In the genomic region with DNA sequence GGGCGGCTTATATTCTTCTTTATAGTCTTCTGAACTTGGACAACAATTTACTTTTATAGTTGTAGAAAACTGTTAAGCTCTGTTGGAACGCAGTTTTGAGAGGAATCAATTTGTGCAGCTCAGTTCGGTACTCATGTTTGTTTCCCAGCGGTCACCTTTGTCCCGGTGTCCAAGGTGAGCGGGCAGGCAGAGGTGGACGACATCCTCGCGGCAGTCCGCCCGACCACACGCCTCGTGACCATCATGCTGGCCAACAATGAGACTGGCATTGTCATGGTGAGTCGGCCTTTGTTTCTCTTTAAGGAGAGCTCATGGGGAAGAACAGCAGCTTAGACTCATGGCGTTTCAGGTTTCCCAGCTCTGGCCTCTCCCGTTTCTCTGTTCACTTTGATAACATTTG, we compare ENCODE assay signal across 19 cellular contexts. TPM values are rescaled to one million over a fixed set of nuclear protein-coding genes. Genes with fewer than 3 reads are reported as not detected.
A peak's percentile ranks its signal among the peaks of the same experiment; 100 is the strongest.
DNase-seq lines count a peak whose midpoint lies in the region; ATAC-seq and TF ChIP-seq lines count a peak whose summit lies in the region.
"Had no signal": no experiment of that assay in that cellular context is flagged by ENCODE, and none has a peak within 500 bp of the region (broad histone marks: within the 10 kb centered on the region; RNA-seq: fewer than 3 reads in every experiment).

No MANE protein-coding gene starts in this region.

- no peaks in the 10 kb centered on the region; the same call in 2 of the 3 replicates for H3K9me3 Mint-ChIP-seq in GM23338
- H3K9me3 Mint-ChIP-seq in activated T-helper 2 cell treated with anti-CD3 and anti-CD28 coated beads, Interferon-gamma antibody, Interleukin-2, Interleukin-4, amounts not matched to agents 10 μg/mL and 5 μg/mL and 100 μg/mL, durations not matched to agents 14 hours and 24 hours and 36 hours = no peaks in the 10 kb centered on the region
- H3K9me3 Mint-ChIP-seq: CD8-positive, alpha-beta memory T cell had no signal

- no peak for DNase-seq in GM23338 (ENCODE audit: low spot score)
- peak; percentile 5 for DNase-seq in activated T-helper 2 cell treated with anti-CD3 and anti-CD28 coated beads, Interferon-gamma antibody, Interleukin-2, Interleukin-4, amounts not matched to agents 10 μg/mL and 5 μg/mL and 100 μg/mL, durations not matched to agents 14 hours and 24 hours and 36 hours (ENCODE audit: low spot score)
- peak; percentile 47 for DNase-seq in medulla oblongata (ENCODE audit: extremely low spot score)
- DNase-seq in superior temporal gyrus (ENCODE audit: extremely low spot score) = peak; percentile 43
- DNase-seq in A172 (ENCODE audit: low spot score) = no peak
- no peak for DNase-seq in NCI-H524 treated with DMSO at 0.1 percent for 48 hours (lab: John Stamatoyannopoulos, UW)
- DNase-seq: Calu3; CD8-positive, alpha-beta memory T cell; DMS153; MG63; NCI-H1694 treated with DMSO at 0.1 percent for 48 hours; NCI-H748 treated with DMSO at 0.1 percent for 48 hours; PC-9; RPMI8226; SHP77 treated with DMSO at 0.1 percent for 48 hours had no signal

- H3K36me3 ChIP-seq in GM23338 (ENCODE audit: insufficient read depth) = peaks cover 53% of the 10 kb centered on the region

- H3F3A ChIP-seq in GM23338 (replicated peaks; ENCODE audit: low read depth) = 0 out of 2 replicates have a peak, but pooled peaks cover 6% of the 10 kb centered on the region

- H4K20me1 ChIP-seq in GM23338 (replicated peaks; ENCODE audit: insufficient read depth) = peaks cover 8% of the 10 kb centered on the region; the same call in 1 of the 2 replicates

- H3K27ac ChIP-seq in GM23338 (ENCODE audit: low read depth) = no peak overlapping the region
- H3K27ac ChIP-seq: PC-9 had no signal

- H3K79me2 ChIP-seq in GM23338 (replicated peaks; ENCODE audit: insufficient read depth) = peaks cover 33% of the 10 kb centered on the region

- no peak overlapping the region for H3K4me3 ChIP-seq in GM23338
- H3K4me3 ChIP-seq: K562, MG63, PC-9 had no signal

- ATAC-seq in GM23338 = no peak
- ATAC-seq in GM18858 (IDR thresholded peaks at IDR 0.05; ENCODE audit: unreplicated experiment) = no peak
- ATAC-seq: K562 had no signal

- H3K4me1 Mint-ChIP-seq in GM23338 = peaks cover 26% of the 10 kb centered on the region
- peaks cover 4% of the 10 kb centered on the region for H3K4me1 Mint-ChIP-seq in activated T-helper 2 cell treated with anti-CD3 and anti-CD28 coated beads, Interferon-gamma antibody, Interleukin-2, Interleukin-4, amounts not matched to agents 10 μg/mL and 5 μg/mL and 100 μg/mL, durations not matched to agents 14 hours and 24 hours and 36 hours (ENCODE audit: low read depth)
- H3K4me1 Mint-ChIP-seq: CD8-positive, alpha-beta memory T cell had no signal

- H3K27me3 ChIP-seq in GM23338 (ENCODE audit: insufficient read depth) = no peaks in the 10 kb centered on the region
- H3K27me3 ChIP-seq: MG63 had no signal

- H3K9me2 ChIP-seq in GM23338 (ENCODE audit: insufficient read depth) = no peaks in the 10 kb centered on the region
- H3K9me2 ChIP-seq: SK-N-SH had no signal

- H3K27me3 Mint-ChIP-seq in GM23338 (ENCODE audit: insufficient read depth, low read depth, poor library complexity) = peaks cover 7% of the 10 kb centered on the region
- H3K27me3 Mint-ChIP-seq in activated T-helper 2 cell treated with anti-CD3 and anti-CD28 coated beads, Interferon-gamma antibody, Interleukin-2, Interleukin-4, amounts not matched to agents 10 μg/mL and 5 μg/mL and 100 μg/mL, durations not matched to agents 14 hours and 24 hours and 36 hours (ENCODE audit: low read depth) = no peaks in the 10 kb centered on the region
- H3K27me3 Mint-ChIP-seq: CD8-positive, alpha-beta memory T cell had no signal

- peaks cover 17% of the 10 kb centered on the region for H3K4me1 ChIP-seq in GM23338 (ENCODE audit: insufficient read depth)

- H3K36me3 Mint-ChIP-seq in GM23338 (ENCODE audit: low read depth) = peaks cover 95% of the 10 kb centered on the region
- H3K36me3 Mint-ChIP-seq in activated T-helper 2 cell treated with anti-CD3 and anti-CD28 coated beads, Interferon-gamma antibody, Interleukin-2, Interleukin-4, amounts not matched to agents 10 μg/mL and 5 μg/mL and 100 μg/mL, durations not matched to agents 14 hours and 24 hours and 36 hours (ENCODE audit: low read depth) = peaks cover 84% of the 10 kb centered on the region

- intact Hi-C loops in activated T-helper 2 cell treated with anti-CD3 and anti-CD28 coated beads, Interferon-gamma antibody, Interleukin-2, Interleukin-4, amounts not matched to agents 10 μg/mL and 5 μg/mL and 100 μg/mL, durations not matched to agents 14 hours and 24 hours and 36 hours (cut with micrococcal nuclease) = no loop called here

- peak overlapping the region; percentile 79 for H3K27ac Mint-ChIP-seq in GM23338
- H3K27ac Mint-ChIP-seq in activated T-helper 2 cell treated with anti-CD3 and anti-CD28 coated beads, Interferon-gamma antibody, Interleukin-2, Interleukin-4, amounts not matched to agents 10 μg/mL and 5 μg/mL and 100 μg/mL, durations not matched to agents 14 hours and 24 hours and 36 hours = no peak overlapping the region

- TF ChIP-seq CTCF in GM23338 (conservative IDR thresholded peaks at IDR 0.05; ENCODE audit: low read depth in 2 of 2) = no peak

- no peak overlapping the region for H2AFZ ChIP-seq in GM23338
- H2AFZ ChIP-seq: PC-9 had no signal

- no peak overlapping the region for H3K4me3 Mint-ChIP-seq in GM23338
- no peak overlapping the region for H3K4me3 Mint-ChIP-seq in activated T-helper 2 cell treated with anti-CD3 and anti-CD28 coated beads, Interferon-gamma antibody, Interleukin-2, Interleukin-4, amounts not matched to agents 10 μg/mL and 5 μg/mL and 100 μg/mL, durations not matched to agents 14 hours and 24 hours and 36 hours (ENCODE audit: low read depth)
- H3K4me3 Mint-ChIP-seq: CD8-positive, alpha-beta memory T cell had no signal

- H3K4me2 ChIP-seq in GM23338 = no peak overlapping the region
- H3K4me2 ChIP-seq: PC-9, SK-N-SH had no signal

TF ChIP-seq in GM23338, 12 proteins besides CTCF, POLR2A, EP300 and RAD21 (continues in another document):
- no peak for TF ChIP-seq EZH2phosphoT487 (IDR thresholded peaks at IDR 0.05; ENCODE audit: unreplicated experiment)
- TF ChIP-seq JUNB (IDR thresholded peaks at IDR 0.05; ENCODE audit: unreplicated experiment) = no peak
- no peak for TF ChIP-seq EZH2 (IDR thresholded peaks at IDR 0.05; ENCODE audit: low read depth, unreplicated experiment)

RNA-seq across cellular contexts. Expression of gene ESPNL, which starts 18.6 kb away (rescaled TPM):
- total RNA-seq in GM23338 (2014; rRNA removed; shearing (Covaris generic)) = 3.1 and 4.3 TPM in 2 replicates
- polyA plus RNA-seq in GM23338 (2016; fragmentation: Nextera tagmentation; extraction: Ambion mirVana) = 0.44 and 0.71 TPM in 2 replicates
- 0.07 and 0.14 TPM in 2 replicates for total RNA-seq in activated T-helper 2 cell treated with anti-CD3 and anti-CD28 coated beads, Interferon-gamma antibody, Interleukin-2, Interleukin-4, amounts not matched to agents 10 μg/mL and 5 μg/mL and 100 μg/mL, durations not matched to agents 14 hours and 24 hours and 36 hours
- 0.29 TPM in 1 of 2 replicates, not detected in the other for total RNA-seq in A172 (2014; rRNA removed; shearing (Covaris generic))
- total RNA-seq: CD8-positive, alpha-beta memory T cell; H4 had no signal
- polyA plus RNA-seq: CD8-positive, alpha-beta memory T cell had no signal

RNA-seq across cellular contexts. Expression of gene SCLY, which starts 20.8 kb away (rescaled TPM):
- total RNA-seq in GM23338 (2014; rRNA removed; shearing (Covaris generic)) = 68.9 and 80.3 TPM in 2 replicates
- polyA plus RNA-seq in GM23338 (2016; fragmentation: Nextera tagmentation; extraction: Ambion mirVana) = 57.2 and 61.1 TPM in 2 replicates
- total RNA-seq in activated T-helper 2 cell treated with anti-CD3 and anti-CD28 coated beads, Interferon-gamma antibody, Interleukin-2, Interleukin-4, amounts not matched to agents 10 μg/mL and 5 μg/mL and 100 μg/mL, durations not matched to agents 14 hours and 24 hours and 36 hours = 98.6 and 102 TPM in 2 replicates
- 40.8 and 79.9 TPM in 2 replicates for total RNA-seq in A172 (2014; rRNA removed; shearing (Covaris generic))

RNA-seq across cellular contexts. Expression of gene KLHL30, which starts 56.9 kb away (rescaled TPM):
- total RNA-seq in GM23338 (2014; rRNA removed; shearing (Covaris generic)) = 0.07 TPM in 1 of 2 replicates, not detected in the other
- polyA plus RNA-seq in GM23338 (2016; fragmentation: Nextera tagmentation; extraction: Ambion mirVana) = not detected in 2 replicates
- not detected in 2 replicates for total RNA-seq in activated T-helper 2 cell treated with anti-CD3 and anti-CD28 coated beads, Interferon-gamma antibody, Interleukin-2, Interleukin-4, amounts not matched to agents 10 μg/mL and 5 μg/mL and 100 μg/mL, durations not matched to agents 14 hours and 24 hours and 36 hours
- 6.3 and 7.4 TPM in 2 replicates for total RNA-seq in A172 (2014; rRNA removed; shearing (Covaris generic))
- total RNA-seq: CD8-positive, alpha-beta memory T cell; H4 had no signal
- polyA plus RNA-seq: CD8-positive, alpha-beta memory T cell; K562; SK-N-SH had no signal

Comparison
In these comparisons a context has a peak if more than half of its experiments do, and no peak if none do; other contexts are left out.
1. DNase-seq: peak in activated T-helper 2 cell treated with anti-CD3 and anti-CD28 coated beads, Interferon-gamma antibody, Interleukin-2, Interleukin-4, amounts not matched to agents 10 μg/mL and 5 μg/mL and 100 μg/mL, durations not matched to agents 14 hours and 24 hours and 36 hours (single experiment), medulla oblongata (single experiment) and superior temporal gyrus (single experiment); none in GM23338 (single experiment), A172 (single experiment) and NCI-H524 treated with DMSO at 0.1 percent for 48 hours (single experiment).